Comparison of ENCODE assay signal across 8 cellular contexts in genomic region chr16:79600636-79601091, GRCh38. TPM values are rescaled to one million over a fixed set of nuclear protein-coding genes. Genes with fewer than 3 reads are reported as not detected.
DNase-seq lines count a peak whose midpoint lies in the region; ATAC-seq and TF ChIP-seq lines count a peak whose summit lies in the region.

Gene MAF (minus strand): TSS chr16:79600737. CDS start chr16:79599902, 835 bp downstream.

- H3K36me3 ChIP-seq in right lobe of liver = no peaks in the 10 kb centered on the region

- no peaks in the 10 kb centered on the region for H3K9me3 ChIP-seq in right lobe of liver

- ATAC-seq in HG02610 (IDR thresholded peaks at IDR 0.05; ENCODE audit: unreplicated experiment) (peak; percentile 49), right lobe of liver (peak; percentile 76 to 86 (median 81)), HG03571 (IDR thresholded peaks at IDR 0.05; ENCODE audit: unreplicated experiment) (no peak)

- H3K4me3 ChIP-seq in right lobe of liver = peak within 1 kb of the TSS; percentile 69 to 82 (median 80)

- H3K27me3 ChIP-seq in right lobe of liver = no peaks in the 10 kb centered on the region

- WGBS in right lobe of liver (ENCODE audit: insufficient coverage, low coverage, low lambda C conversion rate, missing lambda C conversion rate) = 1% methylated on average over 6 of the region's 26 CpGs

- H3K4me1 ChIP-seq in right lobe of liver = peaks cover 0 to 26% (median 3%) of the 10 kb centered on the region in 4 donors

- TF ChIP-seq CTCF in right lobe of liver (IDR thresholded peaks at IDR 0.05) = no peak

- intact Hi-C loops in right lobe of liver (cut with DNase I) = no loop called here

- DNase-seq in Ammon's horn (ENCODE audit: low spot score) (peak; percentile 94), NCI-H526 treated with DMSO at 0.1 percent for 48 hours (lab: John Stamatoyannopoulos, UW) (peak; percentile 23), right lobe of liver (peak; percentile 95 to 97 (median 97))
- peak; percentile 31 to 61 (median 55) for DNase-seq in activated CD8-positive, alpha-beta memory T cell treated with anti-CD3 and anti-CD28 coated beads for 48 hours (ENCODE audit: low read depth in 2 of 3, low spot score in 2 of 3)
- DNase-seq in effector CD4-positive, alpha-beta T cell = peak; percentile 89
- DNase-seq in stimulated activated CD4-positive, alpha-beta T cell treated with anti-CD3 and anti-CD28 coated beads, Interleukin-2, amount 100 ng/mL, for 24 hours = peak; percentile 85 to 87

- H3K27ac ChIP-seq in right lobe of liver = peak within 1 kb of the TSS; percentile 96 to 97 (median 97)

- peak; percentile 84 for TF ChIP-seq POLR2A in right lobe of liver (IDR thresholded peaks at IDR 0.05)

RNA-seq across cellular contexts. Expression of gene MAF, which starts in this region (rescaled TPM):
- 10 to 100 TPM; 19.0 to 43.8 (median 27.7) TPM for total RNA-seq in right lobe of liver

Comparison
In these comparisons a context has a peak if more than half of its experiments do, and no peak if none do; other contexts are left out.
1. DNase-seq: peak in every context shown above with its lines; median percentile 97 in right lobe of liver; 94 in Ammon's horn; 89 in effector CD4-positive, alpha-beta T cell; 86 in stimulated activated CD4-positive, alpha-beta T cell treated with anti-CD3 and anti-CD28 coated beads, Interleukin-2, amount 100 ng/mL, for 24 hours; 55 in activated CD8-positive, alpha-beta memory T cell treated with anti-CD3 and anti-CD28 coated beads for 48 hours; 23 in NCI-H526 treated with DMSO at 0.1 percent for 48 hours.